11 cellular contexts compared by ENCODE assay signal in genomic region chr19:45630463-45630862, GRCh38. TPM values are rescaled to one million over a fixed set of nuclear protein-coding genes. Genes with fewer than 3 reads are reported as not detected.
DNase-seq lines count a peak whose midpoint lies in the region; ATAC-seq and TF ChIP-seq lines count a peak whose summit lies in the region.
"Had no signal": no experiment of that assay in that cellular context is flagged by ENCODE, and none has a peak within 500 bp of the region (broad histone marks: within the 10 kb centered on the region; RNA-seq: fewer than 3 reads in every experiment).

No MANE protein-coding gene starts in this region.

- peak overlapping the region; percentile 92 for H3K27ac Mint-ChIP-seq in activated CD4-positive, alpha-beta memory T cell treated with anti-CD3 and anti-CD28 coated beads for 36 hours
- H3K27ac Mint-ChIP-seq in activated CD4-positive, alpha-beta memory T cell treated with anti-CD3 and anti-CD28 coated beads, Interleukin-2, amount 10 ng/mL, durations not matched to agents 7 days and 5 days: no peak overlapping the region
- H3K27ac Mint-ChIP-seq: T-cell had no signal

- ATAC-seq in GM19324 (IDR thresholded peaks at IDR 0.05; ENCODE audit: low FRiP score, unreplicated experiment): no peak
- no peak for ATAC-seq in GM21619 (IDR thresholded peaks at IDR 0.05; ENCODE audit: unreplicated experiment)
- ATAC-seq: T-cell had no signal

- peaks cover 17% of the 10 kb centered on the region for H3K36me3 ChIP-seq in mammary epithelial cell (ENCODE audit: insufficient read depth, low read length)

- H3K27me3 Mint-ChIP-seq in activated CD4-positive, alpha-beta memory T cell treated with anti-CD3 and anti-CD28 coated beads for 36 hours: no peaks in the 10 kb centered on the region
- H3K27me3 Mint-ChIP-seq in activated CD4-positive, alpha-beta memory T cell treated with anti-CD3 and anti-CD28 coated beads, Interleukin-2, amount 10 ng/mL, durations not matched to agents 7 days and 5 days: no peaks in the 10 kb centered on the region
- H3K27me3 Mint-ChIP-seq: T-cell had no signal

- in situ Hi-C loops in mammary epithelial cell (cut with MboI; ENCODE audit: low sequenced_read_pairs in 2 of 2): no loop called here

- peaks cover 26% of the 10 kb centered on the region for H3K4me1 Mint-ChIP-seq in activated CD4-positive, alpha-beta memory T cell treated with anti-CD3 and anti-CD28 coated beads for 36 hours (ENCODE audit: low read depth)
- H3K4me1 Mint-ChIP-seq in activated CD4-positive, alpha-beta memory T cell treated with anti-CD3 and anti-CD28 coated beads, Interleukin-2, amount 10 ng/mL, durations not matched to agents 7 days and 5 days: peaks cover 18% of the 10 kb centered on the region

- BruUV-seq in mammary epithelial cell (replicated peaks; lab: Mats Ljungman, UMichigan): no TSS peak

- peaks cover 28% of the 10 kb centered on the region for H3K4me1 ChIP-seq in mammary epithelial cell (ENCODE audit: insufficient read depth, low read length)

- no peak overlapping the region for H3K4me3 Mint-ChIP-seq in activated CD4-positive, alpha-beta memory T cell treated with anti-CD3 and anti-CD28 coated beads for 36 hours
- no peak overlapping the region for H3K4me3 Mint-ChIP-seq in activated CD4-positive, alpha-beta memory T cell treated with anti-CD3 and anti-CD28 coated beads, Interleukin-2, amount 10 ng/mL, durations not matched to agents 7 days and 5 days
- H3K4me3 Mint-ChIP-seq: T-cell had no signal

- dilution Hi-C loops in mammary epithelial cell (cut with HindIII; ENCODE audit: low sequenced_read_pairs): no loop called here

- H3K27ac ChIP-seq in mammary epithelial cell (ENCODE audit: insufficient read depth, low read depth, low read length): peak overlapping the region; percentile 97
- H3K27ac ChIP-seq: BLaER1 treated with 17β-estradiol and CSF1 and Interleukin-3, amounts not matched to agents 10 nM and 100 nM had no signal

- H3K9me3 ChIP-seq in mammary epithelial cell (replicated peaks; ENCODE audit: insufficient read depth, low read length): no peaks in the 10 kb centered on the region
- H3K9me3 ChIP-seq: BLaER1 treated with 17β-estradiol and CSF1 and Interleukin-3, amounts not matched to agents 10 nM and 100 nM had no signal

- no peak overlapping the region for H3K4me3 ChIP-seq in mammary epithelial cell (replicated peaks in 1 of 3; ENCODE audit: insufficient read depth in 1 of 3, low read depth in 2 of 3, low read length in 3 of 3)
- H3K4me3 ChIP-seq: BLaER1 treated with 17β-estradiol and CSF1 and Interleukin-3, amounts not matched to agents 10 nM and 100 nM; lung had no signal

- no peak for TF ChIP-seq CTCF in mammary epithelial cell (conservative IDR thresholded peaks at IDR 0.05 in 1 of 2, IDR thresholded peaks at IDR 0.05 in 1 of 2; ENCODE audit: extremely low read depth in 1 of 2, insufficient read depth in 1 of 2, low read depth in 1 of 2, low read length in 2 of 2)

- H3K9me3 Mint-ChIP-seq in activated CD4-positive, alpha-beta memory T cell treated with anti-CD3 and anti-CD28 coated beads for 36 hours: no peaks in the 10 kb centered on the region
- no peaks in the 10 kb centered on the region for H3K9me3 Mint-ChIP-seq in activated CD4-positive, alpha-beta memory T cell treated with anti-CD3 and anti-CD28 coated beads, Interleukin-2, amount 10 ng/mL, durations not matched to agents 7 days and 5 days
- H3K9me3 Mint-ChIP-seq: T-cell had no signal

- intact Hi-C loops in activated CD4-positive, alpha-beta memory T cell treated with anti-CD3 and anti-CD28 coated beads for 36 hours (cut with micrococcal nuclease): loop anchor here (1.0 kb wide), 2 partner anchors 12 to 16 kb away; no protein-coding TSS in a partner anchor
- intact Hi-C loops in mammary epithelial cell (cut with micrococcal nuclease): loop anchor here (1.0 kb wide), 1 partner anchor 16 kb away; no protein-coding TSS in a partner anchor

- H3K4me2 ChIP-seq in mammary epithelial cell (ENCODE audit: insufficient read depth, low read depth, low read length): no peak overlapping the region

- no peak overlapping the region for H2AFZ ChIP-seq in mammary epithelial cell (ENCODE audit: low read depth, low read length)

- 11% methylated on average over 2 of the region's 2 CpGs for WGBS in mammary epithelial cell (ENCODE audit: low coverage, missing lambda C conversion rate)

- peak; percentile 69 for DNase-seq in activated CD4-positive, alpha-beta memory T cell treated with anti-CD3 and anti-CD28 coated beads for 36 hours
- DNase-seq in activated CD4-positive, alpha-beta memory T cell treated with anti-CD3 and anti-CD28 coated beads, Interleukin-2, amount 10 ng/mL, durations not matched to agents 7 days and 5 days: no peak
- DNase-seq in M059J (ENCODE audit: low read depth) (peak; percentile 96), mammary epithelial cell (peak; percentile 97), pulmonary artery endothelial cell (ENCODE audit: low read depth, low spot score) (peak; percentile 76), occipital lobe (lab: John Stamatoyannopoulos, UW) (no peak)
- DNase-seq: T-cell had no signal

- CTCF ChIA-PET in activated CD4-positive, alpha-beta memory T cell treated with anti-CD3 and anti-CD28 coated beads for 36 hours (lab: Charles Lee): interaction anchor here (0.6 to 2.4 kb wide), 9 partner anchors 10 to 191 kb away, joined by 3 to 19 read pairs (median 4); partner anchors contain the start of genes QPCTL and SNRPD2
- CTCF ChIA-PET in activated CD4-positive, alpha-beta memory T cell treated with anti-CD3 and anti-CD28 coated beads, Interleukin-2, amount 10 ng/mL, durations not matched to agents 7 days and 5 days (lab: Charles Lee): interaction anchor here (0.6 to 3.6 kb wide), 4 partner anchors 12 to 51 kb away, joined by 3 to 17 read pairs (median 6); no protein-coding TSS in a partner anchor
- CTCF ChIA-PET in mammary epithelial cell (lab: Charles Lee; ENCODE audit: low non-redundant PET): interaction anchor here (0.6 to 1.0 kb wide), 2 partner anchors 11 to 40 kb away, joined by 7 to 39 read pairs; no protein-coding TSS in a partner anchor

- POLR2A ChIA-PET in activated CD4-positive, alpha-beta memory T cell treated with anti-CD3 and anti-CD28 coated beads for 36 hours (lab: Charles Lee): interaction anchor here (0.6 to 3.5 kb wide), 3 partner anchors 11 to 186 kb away, joined by 5 to 51 read pairs (median 9); no protein-coding TSS in a partner anchor
- POLR2A ChIA-PET in activated CD4-positive, alpha-beta memory T cell treated with anti-CD3 and anti-CD28 coated beads, Interleukin-2, amount 10 ng/mL, durations not matched to agents 7 days and 5 days (lab: Charles Lee): interaction anchor here (0.6 to 4.3 kb wide), 3 partner anchors 11 to 47 kb away, joined by 3 to 21 read pairs (median 3); partner anchors contain the start of gene EML2

- no peaks in the 10 kb centered on the region for H3K79me2 ChIP-seq in mammary epithelial cell (ENCODE audit: insufficient read depth, low read length)

- peak overlapping the region; percentile 64 for H3K9ac ChIP-seq in mammary epithelial cell (ENCODE audit: insufficient read depth, low read length)
- H3K9ac ChIP-seq: BLaER1 treated with 17β-estradiol and CSF1 and Interleukin-3, amounts not matched to agents 10 nM and 100 nM had no signal

- no peaks in the 10 kb centered on the region for H3K27me3 ChIP-seq in mammary epithelial cell (ENCODE audit: insufficient read depth, low read length)
- H3K27me3 ChIP-seq: BLaER1 treated with 17β-estradiol and CSF1 and Interleukin-3, amounts not matched to agents 10 nM and 100 nM had no signal

- H3K36me3 Mint-ChIP-seq in activated CD4-positive, alpha-beta memory T cell treated with anti-CD3 and anti-CD28 coated beads for 36 hours: peaks cover 38% of the 10 kb centered on the region
- H3K36me3 Mint-ChIP-seq in activated CD4-positive, alpha-beta memory T cell treated with anti-CD3 and anti-CD28 coated beads, Interleukin-2, amount 10 ng/mL, durations not matched to agents 7 days and 5 days (ENCODE audit: low read depth): peaks cover 37% of the 10 kb centered on the region

- no peaks in the 10 kb centered on the region for H4K20me1 ChIP-seq in mammary epithelial cell (ENCODE audit: insufficient read depth, low read length)

RNA-seq across cellular contexts. Expression of gene EML2, which starts 8.7 kb away (rescaled TPM):
- 100 to 1,000 TPM; 159 to 183 TPM for total RNA-seq in activated CD4-positive, alpha-beta memory T cell treated with anti-CD3 and anti-CD28 coated beads for 36 hours
- total RNA-seq in activated CD4-positive, alpha-beta memory T cell treated with anti-CD3 and anti-CD28 coated beads, Interleukin-2, amount 10 ng/mL, durations not matched to agents 7 days and 5 days: 100 to 1,000 TPM; 136 to 146 TPM
- 8.9 and 12.7 TPM in 2 replicates for total RNA-seq in M059J (2014; rRNA removed; shearing (Covaris generic))
- 10 to 100 TPM; 55.8 to 98.2 TPM for total RNA-seq in mammary epithelial cell
- 35.4 TPM for polyA plus RNA-seq in mammary epithelial cell
- 63.1 TPM for polyA minus RNA-seq in mammary epithelial cell
- 22.2 and 35.6 TPM in 2 replicates for total RNA-seq in pulmonary artery endothelial cell
- total RNA-seq in occipital lobe: 15.8 TPM

RNA-seq across cellular contexts. Expression of gene GPR4, which starts 28.5 kb away (rescaled TPM):
- not detected for total RNA-seq in activated CD4-positive, alpha-beta memory T cell treated with anti-CD3 and anti-CD28 coated beads for 36 hours
- total RNA-seq in activated CD4-positive, alpha-beta memory T cell treated with anti-CD3 and anti-CD28 coated beads, Interleukin-2, amount 10 ng/mL, durations not matched to agents 7 days and 5 days: not detected
- total RNA-seq in M059J (2014; rRNA removed; shearing (Covaris generic)): 0.02 TPM in 1 of 2 replicates, not detected in the other
- total RNA-seq in mammary epithelial cell (not detected), pulmonary artery endothelial cell (4.0 and 5.7 TPM in 2 replicates), occipital lobe (0.16 TPM)
- polyA plus RNA-seq in mammary epithelial cell: 0.02 TPM
- polyA minus RNA-seq in mammary epithelial cell: not detected

RNA-seq across cellular contexts. Expression of gene GIPR, which starts 37.6 kb away (rescaled TPM):
- total RNA-seq in activated CD4-positive, alpha-beta memory T cell treated with anti-CD3 and anti-CD28 coated beads for 36 hours: 1 to 10 TPM; 6.6 to 8.3 TPM
- total RNA-seq in activated CD4-positive, alpha-beta memory T cell treated with anti-CD3 and anti-CD28 coated beads, Interleukin-2, amount 10 ng/mL, durations not matched to agents 7 days and 5 days: 10 to 100 TPM; 11.4 to 12.3 TPM
- 0.02 and 0.32 TPM in 2 replicates for total RNA-seq in M059J (2014; rRNA removed; shearing (Covaris generic))
- total RNA-seq in mammary epithelial cell: 1 to 10 TPM; 1.3 to 1.4 TPM
- polyA plus RNA-seq in mammary epithelial cell: 0.60 TPM
- 9.4 TPM for polyA minus RNA-seq in mammary epithelial cell
- under 0.01 TPM in 1 of 2 replicates, not detected in the other for total RNA-seq in pulmonary artery endothelial cell
- not detected for total RNA-seq in occipital lobe

RNA-seq across cellular contexts. Expression of gene OPA3, which starts 45.9 kb away (rescaled TPM):
- total RNA-seq in activated CD4-positive, alpha-beta memory T cell treated with anti-CD3 and anti-CD28 coated beads for 36 hours: 10 to 100 TPM; 10.8 to 11.0 TPM
- total RNA-seq in activated CD4-positive, alpha-beta memory T cell treated with anti-CD3 and anti-CD28 coated beads, Interleukin-2, amount 10 ng/mL, durations not matched to agents 7 days and 5 days: 10 to 100 TPM; 12.0 to 12.9 TPM
- total RNA-seq in M059J (2014; rRNA removed; shearing (Covaris generic)): 8.7 and 20.2 TPM in 2 replicates
- 10 to 100 TPM; 13.7 to 17.4 TPM for total RNA-seq in mammary epithelial cell
- 20.3 TPM for polyA plus RNA-seq in mammary epithelial cell
- 22.0 TPM for polyA minus RNA-seq in mammary epithelial cell
- 6.0 and 9.7 TPM in 2 replicates for total RNA-seq in pulmonary artery endothelial cell
- 2.0 TPM for total RNA-seq in occipital lobe

Comparison
In these comparisons a context has a peak if more than half of its experiments do, and no peak if none do; other contexts are left out.
1. DNase-seq: peak in activated CD4-positive, alpha-beta memory T cell treated with anti-CD3 and anti-CD28 coated beads for 36 hours (single experiment), M059J (single experiment), mammary epithelial cell (single experiment) and pulmonary artery endothelial cell (single experiment); none in activated CD4-positive, alpha-beta memory T cell treated with anti-CD3 and anti-CD28 coated beads, Interleukin-2, amount 10 ng/mL, durations not matched to agents 7 days and 5 days (single experiment) and occipital lobe (single experiment).